Comparison of ENCODE assay signal across 5 cellular contexts in genomic region chr6:121799574-121799973, GRCh38.
"Had no signal": no experiment of that assay in that cellular context is flagged by ENCODE, and none has a peak within 500 bp of the region (broad histone marks: within the 10 kb centered on the region; RNA-seq: fewer than 3 reads in every experiment).

No MANE protein-coding gene starts in this region.

- H3K4me3 ChIP-seq: GM23338 had no signal

- H3K4me3 Mint-ChIP-seq: GM23338, H9, IgD-negative memory B cell had no signal

- H3K27me3 Mint-ChIP-seq: IgD-negative memory B cell had no signal

- H3K4me1 Mint-ChIP-seq: GM23338, H9, IgD-negative memory B cell had no signal

- H3K27ac Mint-ChIP-seq: GM23338, H9, IgD-negative memory B cell had no signal

- ATAC-seq: GM23338 had no signal

- DNase-seq: H9, HCEC 1CT, KBM-7 had no signal
